8 cellular contexts compared by ENCODE assay signal in the genomic region with DNA sequence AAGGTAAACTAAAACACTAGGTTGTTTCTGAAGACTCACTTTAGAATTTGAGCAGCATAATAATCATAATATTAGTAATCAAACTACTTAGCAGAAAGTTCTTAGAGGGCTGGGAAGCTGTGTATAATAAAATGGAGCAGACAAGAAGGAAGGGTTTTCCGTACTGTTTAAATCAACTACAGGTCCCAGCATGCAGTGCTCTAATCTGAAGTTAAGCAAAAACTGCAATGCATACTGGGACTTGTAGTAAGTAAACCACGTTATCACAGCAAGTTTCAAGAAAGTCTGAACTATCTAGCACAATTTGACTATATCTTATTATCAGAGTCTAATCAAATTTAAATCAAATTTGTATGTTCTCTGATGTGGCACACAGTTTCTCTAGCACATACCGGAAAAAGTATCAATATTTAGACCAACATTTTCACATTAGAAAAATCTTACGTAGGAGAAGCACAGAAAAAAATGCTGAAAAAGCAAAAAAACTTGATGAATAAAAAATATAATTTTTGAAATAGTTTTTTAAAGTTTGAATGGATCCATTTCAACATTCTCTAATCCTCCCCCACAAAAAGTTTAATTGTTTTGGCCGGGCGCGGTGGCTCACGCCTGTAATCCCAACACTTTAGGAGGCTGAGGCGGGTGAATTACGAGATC. TPM values are rescaled to one million over a fixed set of nuclear protein-coding genes. Genes with fewer than 3 reads are reported as not detected.
A peak's percentile ranks its signal among the peaks of the same experiment; 100 is the strongest.
DNase-seq lines count a peak whose midpoint lies in the region; ATAC-seq, FAIRE-seq and TF ChIP-seq lines count a peak whose summit lies in the region.

No MANE protein-coding gene starts in this region.

- H3K4me3 ChIP-seq in colonic mucosa = no peak overlapping the region
- H3K4me3 ChIP-seq in ascending aorta = no peak overlapping the region

- CTCF ChIA-PET in RWPE1 (lab: Yijun Ruan, JAX) = no interaction called here

- peak; percentile 83 for FAIRE-seq in GM19239 (lab: Jason Lieb, UNC)

- ATAC-seq in GM19023 (IDR thresholded peaks at IDR 0.05; ENCODE audit: unreplicated experiment) = no peak

- intact Hi-C loops in colonic mucosa (cut with DNase I) (no loop called here), ascending aorta (cut with DNase I) (loop anchor here (10.0 kb wide), 1 partner anchor 148 kb away; no protein-coding TSS in a partner anchor)

- POLR2A ChIA-PET in RWPE1 (lab: Yijun Ruan, JAX; ENCODE audit: low non-redundant PET) = no interaction called here

- H3K9me3 ChIP-seq in colonic mucosa (no peaks in the 10 kb centered on the region), ascending aorta (no peaks in the 10 kb centered on the region)

- H3K4me1 ChIP-seq in colonic mucosa (no peaks in the 10 kb centered on the region), ascending aorta (peaks cover 0 to 16% of the 10 kb centered on the region in 2 donors)

- H3K9ac ChIP-seq in colonic mucosa (ENCODE audit: low read depth in 2 of 2, low read length in 2 of 2) = no peak overlapping the region

- H3K36me3 ChIP-seq in colonic mucosa (no peaks in the 10 kb centered on the region), ascending aorta (no peaks in the 10 kb centered on the region)

- DNase-seq in D341Med (ENCODE audit: low spot score) = peak; percentile 60
- peak; percentile 28 for DNase-seq in GM19239 (ENCODE audit: insufficient read length, low spot score)
- peak; percentile 63 for DNase-seq in HuH-7 (ENCODE audit: low spot score)
- peak; percentile 73 for DNase-seq in RWPE1 (ENCODE audit: low spot score)
- DNase-seq in colonic mucosa = peak; percentile 39
- peak; percentile 72 for DNase-seq in middle frontal gyrus (ENCODE audit: extremely low spot score, low spot score)
- no peak for DNase-seq in ascending aorta (ENCODE audit: low spot score in 2 of 2)

- no peak overlapping the region for H3K27ac ChIP-seq in RWPE1
- H3K27ac ChIP-seq in colonic mucosa = no peak overlapping the region
- no peak overlapping the region for H3K27ac ChIP-seq in ascending aorta

- H3K27me3 ChIP-seq in colonic mucosa = no peaks in the 10 kb centered on the region
- no peaks in the 10 kb centered on the region for H3K27me3 ChIP-seq in ascending aorta

- TF ChIP-seq CTCF in RWPE1 (conservative IDR thresholded peaks at IDR 0.05; ENCODE audit: low read depth) = no peak
- TF ChIP-seq CTCF in colonic mucosa (IDR thresholded peaks at IDR 0.05) = no peak
- TF ChIP-seq CTCF in ascending aorta (IDR thresholded peaks at IDR 0.05) = no peak

RNA-seq across cellular contexts. Expression of gene PHF21A, which starts 8.2 kb away (rescaled TPM):
- total RNA-seq in colonic mucosa (10 to 100 TPM; 17.0 to 19.1 TPM), ascending aorta (69.7 TPM)

Comparison
In these comparisons a context has a peak if more than half of its experiments do, and no peak if none do; other contexts are left out.
1. DNase-seq: peak in D341Med (single experiment), GM19239 (single experiment), HuH-7 (single experiment), RWPE1 (single experiment), colonic mucosa (single experiment) and middle frontal gyrus (single experiment); none in ascending aorta (0 of 2).